ENCODE assay signal across 1 cellular context in the genomic region with DNA sequence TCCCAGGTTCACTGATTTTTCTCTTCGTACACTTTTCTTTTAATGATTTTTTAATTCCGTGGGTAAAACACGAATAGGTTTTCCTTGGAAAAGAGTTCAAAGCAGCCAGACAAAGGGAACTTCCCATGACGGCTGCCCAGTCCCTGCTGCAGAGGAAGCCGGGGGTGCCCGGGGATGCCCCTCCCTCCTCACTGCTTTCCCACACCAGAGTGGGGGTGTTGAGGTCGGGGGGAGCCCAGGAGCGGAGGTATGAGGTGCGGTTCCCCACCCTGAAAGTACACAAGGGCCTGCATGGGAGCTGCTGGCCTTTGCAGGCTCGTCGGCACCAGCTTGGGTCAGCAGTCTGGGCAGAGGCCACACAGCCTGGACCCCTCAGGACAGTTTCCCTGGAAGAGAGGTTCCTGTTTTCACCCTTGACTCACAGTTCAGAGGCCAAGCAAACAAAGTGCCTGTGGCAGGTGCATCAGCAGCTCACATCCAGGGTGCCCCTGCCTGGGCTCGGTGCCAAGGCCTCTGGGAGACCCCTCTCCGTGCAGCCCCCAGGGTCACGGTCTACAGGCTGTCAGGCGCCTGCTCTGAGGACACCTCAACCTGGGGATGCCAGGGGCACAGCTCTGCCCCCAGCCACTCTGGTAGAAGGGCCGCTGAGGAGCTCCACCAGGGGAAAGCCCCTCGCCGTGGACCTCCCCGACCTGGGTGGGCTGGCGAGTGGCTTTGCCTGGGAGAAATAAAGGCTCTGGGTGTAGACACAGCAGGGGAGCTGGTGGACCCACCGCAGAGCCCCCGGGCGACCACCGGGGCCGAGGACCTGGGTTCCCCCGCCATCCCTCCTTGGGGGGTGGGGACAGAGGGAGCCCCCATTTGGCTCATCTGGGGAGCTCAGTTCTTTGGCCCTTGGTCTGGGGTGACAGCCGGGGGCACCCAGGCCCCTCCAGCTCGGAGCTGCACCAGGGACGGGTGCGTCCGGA.
TF ChIP-seq lines count a peak whose summit lies in the region.

No MANE protein-coding gene starts in this region.

TF ChIP-seq in HepG2, 621 proteins besides CTCF, POLR2A, EP300 and RAD21 (continued from another document and continues in another):
- TF ChIP-seq ZNF18 (CRISPR knock-in tag; IDR thresholded peaks at IDR 0.05; ENCODE audit: insufficient replicate concordance) (no peak), KLF16 (CRISPR knock-in tag; IDR thresholded peaks at IDR 0.05) (no peak), ZNF468 (CRISPR knock-in tag; IDR thresholded peaks at IDR 0.05) (no peak), ZNF33B (CRISPR knock-in tag; IDR thresholded peaks at IDR 0.05) (no peak), HINFP (CRISPR knock-in tag; IDR thresholded peaks at IDR 0.05; ENCODE audit: low read depth) (no peak), RFXANK (CRISPR knock-in tag; IDR thresholded peaks at IDR 0.05) (no peak), ZNF17 (CRISPR knock-in tag; IDR thresholded peaks at IDR 0.05) (no peak), KDM4B (CRISPR knock-in tag; IDR thresholded peaks at IDR 0.05) (no peak), SRSF4 (IDR thresholded peaks at IDR 0.05; ENCODE audit: low read depth, low read length, poor library complexity, severe bottlenecking) (no peak), JUND (CRISPR knock-in tag; IDR thresholded peaks at IDR 0.05) (no peak), PAF1 (CRISPR knock-in tag; IDR thresholded peaks at IDR 0.05) (no peak), ZNF224 (CRISPR knock-in tag; IDR thresholded peaks at IDR 0.05) (no peak), ZFP36L1 (CRISPR knock-in tag; IDR thresholded peaks at IDR 0.05) (no peak), RFX5 (IDR thresholded peaks at IDR 0.05; ENCODE audit: low read depth, low read length) (no peak), RFX1 (IDR thresholded peaks at IDR 0.05) (no peak), CBX2 (IDR thresholded peaks at IDR 0.05; ENCODE audit: low read depth, low read length) (no peak), CBX2 (CRISPR knock-in tag; IDR thresholded peaks at IDR 0.05; ENCODE audit: low read depth) (no peak), ZNF20 (CRISPR knock-in tag; IDR thresholded peaks at IDR 0.05) (no peak), FOXJ3 (CRISPR knock-in tag; IDR thresholded peaks at IDR 0.05; ENCODE audit: borderline replicate concordance) (no peak), UBTF (CRISPR knock-in tag; IDR thresholded peaks at IDR 0.05) (0 out of 2 replicates have a peak, but pooled peaks have one; percentile 22), LCORL (IDR thresholded peaks at IDR 0.05) (no peak), LCORL (CRISPR knock-in tag; IDR thresholded peaks at IDR 0.05) (no peak; the same call in 1 of the 2 replicates), ZNF749 (CRISPR knock-in tag; IDR thresholded peaks at IDR 0.05; ENCODE audit: borderline replicate concordance) (no peak), FOXP4 (CRISPR knock-in tag; IDR thresholded peaks at IDR 0.05) (0 out of 2 replicates have a peak, but pooled peaks have one; percentile 17), ZNF30 (CRISPR knock-in tag; IDR thresholded peaks at IDR 0.05) (0 out of 2 replicates have a peak, but pooled peaks have one; percentile 10), NFYB (CRISPR knock-in tag; IDR thresholded peaks at IDR 0.05) (no peak), POLR2G (IDR thresholded peaks at IDR 0.05; ENCODE audit: low read depth, low read length) (no peak), HNRNPH1 (optimal IDR thresholded peaks at IDR 0.05; ENCODE audit: low read depth, low read length) (no peak), ZNF546 (CRISPR knock-in tag; conservative IDR thresholded peaks at IDR 0.05) (no peak), ZNF263 (CRISPR knock-in tag; IDR thresholded peaks at IDR 0.05) (0 out of 2 replicates have a peak, but pooled peaks have one; percentile 52), RAD51 (IDR thresholded peaks at IDR 0.05; ENCODE audit: borderline replicate concordance) (no peak), MEIS1 (CRISPR knock-in tag; IDR thresholded peaks at IDR 0.05; ENCODE audit: borderline replicate concordance) (no peak), MATR3 (CRISPR knock-in tag; IDR thresholded peaks at IDR 0.05) (no peak), AGO1 (IDR thresholded peaks at IDR 0.05; ENCODE audit: low read depth, low read length, poor library complexity, severe bottlenecking) (peak; percentile 38), SETDB1 (CRISPR knock-in tag; IDR thresholded peaks at IDR 0.05; ENCODE audit: borderline replicate concordance) (no peak), GFI1 (CRISPR knock-in tag; IDR thresholded peaks at IDR 0.05; ENCODE audit: borderline replicate concordance) (no peak), ZNF674 (CRISPR knock-in tag; IDR thresholded peaks at IDR 0.05; ENCODE audit: low read depth) (no peak), CAMTA2 (CRISPR knock-in tag; IDR thresholded peaks at IDR 0.05; ENCODE audit: borderline replicate concordance) (no peak), CCAR2 (optimal IDR thresholded peaks at IDR 0.05; ENCODE audit: low read depth, low read length) (no peak), NR2F1 (CRISPR knock-in tag; IDR thresholded peaks at IDR 0.05) (peak; percentile 33 to 54; a peak in 1 of 4 replicates), MTERF4 (CRISPR knock-in tag; IDR thresholded peaks at IDR 0.05) (no peak), FOXK2 (IDR thresholded peaks at IDR 0.05) (no peak), BCL6 (CRISPR knock-in tag; IDR thresholded peaks at IDR 0.05) (0 out of 2 replicates have a peak, but pooled peaks have one; percentile 20), ZNF781 (CRISPR knock-in tag; IDR thresholded peaks at IDR 0.05; ENCODE audit: borderline replicate concordance, not compliant biosample characterization) (no peak), MTA1 (CRISPR knock-in tag; IDR thresholded peaks at IDR 0.05; ENCODE audit: borderline replicate concordance) (peak; percentile 82; the same call in 1 of the 2 replicates), ZNF3 (CRISPR knock-in tag; IDR thresholded peaks at IDR 0.05) (no peak), SRF (IDR thresholded peaks at IDR 0.05; ENCODE audit: low read depth, low read length) (no peak), ZNF292 (CRISPR knock-in tag; IDR thresholded peaks at IDR 0.05; ENCODE audit: borderline replicate concordance, low read depth) (0 out of 2 replicates have a peak, but pooled peaks have one; percentile 24), KLF11 (CRISPR knock-in tag; IDR thresholded peaks at IDR 0.05) (no peak), ZNF260 (CRISPR knock-in tag; IDR thresholded peaks at IDR 0.05; ENCODE audit: borderline replicate concordance, low read depth) (no peak), ATF5 (CRISPR knock-in tag; IDR thresholded peaks at IDR 0.05; ENCODE audit: low read depth) (no peak), NFYC (CRISPR knock-in tag; IDR thresholded peaks at IDR 0.05) (no peak)
- TF ChIP-seq, protein P1, sequence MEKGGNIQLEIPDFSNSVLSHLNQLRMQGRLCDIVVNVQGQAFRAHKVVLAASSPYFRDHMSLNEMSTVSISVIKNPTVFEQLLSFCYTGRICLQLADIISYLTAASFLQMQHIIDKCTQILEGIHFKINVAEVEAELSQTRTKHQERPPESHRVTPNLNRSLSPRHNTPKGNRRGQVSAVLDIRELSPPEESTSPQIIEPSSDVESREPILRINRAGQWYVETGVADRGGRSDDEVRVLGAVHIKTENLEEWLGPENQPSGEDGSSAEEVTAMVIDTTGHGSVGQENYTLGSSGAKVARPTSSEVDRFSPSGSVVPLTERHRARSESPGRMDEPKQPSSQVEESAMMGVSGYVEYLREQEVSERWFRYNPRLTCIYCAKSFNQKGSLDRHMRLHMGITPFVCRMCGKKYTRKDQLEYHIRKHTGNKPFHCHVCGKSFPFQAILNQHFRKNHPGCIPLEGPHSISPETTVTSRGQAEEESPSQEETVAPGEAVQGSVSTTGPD (CRISPR knock-in tag; IDR thresholded peaks at IDR 0.05), result no peak
- TF ChIP-seq, protein P2, sequence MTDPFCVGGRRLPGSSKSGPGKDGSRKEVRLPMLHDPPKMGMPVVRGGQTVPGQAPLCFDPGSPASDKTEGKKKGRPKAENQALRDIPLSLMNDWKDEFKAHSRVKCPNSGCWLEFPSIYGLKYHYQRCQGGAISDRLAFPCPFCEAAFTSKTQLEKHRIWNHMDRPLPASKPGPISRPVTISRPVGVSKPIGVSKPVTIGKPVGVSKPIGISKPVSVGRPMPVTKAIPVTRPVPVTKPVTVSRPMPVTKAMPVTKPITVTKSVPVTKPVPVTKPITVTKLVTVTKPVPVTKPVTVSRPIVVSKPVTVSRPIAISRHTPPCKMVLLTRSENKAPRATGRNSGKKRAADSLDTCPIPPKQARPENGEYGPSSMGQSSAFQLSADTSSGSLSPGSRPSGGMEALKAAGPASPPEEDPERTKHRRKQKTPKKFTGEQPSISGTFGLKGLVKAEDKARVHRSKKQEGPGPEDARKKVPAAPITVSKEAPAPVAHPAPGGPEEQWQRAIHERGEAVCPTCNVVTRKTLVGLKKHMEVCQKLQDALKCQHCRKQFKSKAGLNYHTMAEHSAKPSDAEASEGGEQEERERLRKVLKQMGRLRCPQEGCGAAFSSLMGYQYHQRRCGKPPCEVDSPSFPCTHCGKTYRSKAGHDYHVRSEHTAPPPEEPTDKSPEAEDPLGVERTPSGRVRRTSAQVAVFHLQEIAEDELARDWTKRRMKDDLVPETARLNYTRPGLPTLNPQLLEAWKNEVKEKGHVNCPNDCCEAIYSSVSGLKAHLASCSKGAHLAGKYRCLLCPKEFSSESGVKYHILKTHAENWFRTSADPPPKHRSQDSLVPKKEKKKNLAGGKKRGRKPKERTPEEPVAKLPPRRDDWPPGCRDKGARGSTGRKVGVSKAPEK (CRISPR knock-in tag; IDR thresholded peaks at IDR 0.05; ENCODE audit: borderline replicate concordance), result no peak
